12 cellular contexts compared by ENCODE assay signal in genomic region chr9:71762900-71763653, GRCh38. TPM values are rescaled to one million over a fixed set of nuclear protein-coding genes. Genes with fewer than 3 reads are reported as not detected.
DNase-seq lines count a peak whose midpoint lies in the region; ATAC-seq and TF ChIP-seq lines count a peak whose summit lies in the region.
"Had no signal": no experiment of that assay in that cellular context is flagged by ENCODE, and none has a peak within 500 bp of the region (broad histone marks: within the 10 kb centered on the region; RNA-seq: fewer than 3 reads in every experiment).

No MANE protein-coding gene starts in this region.

- TF ChIP-seq CTCF in VCaP (conservative IDR thresholded peaks at IDR 0.05) (no peak), fibroblast of the aortic adventitia (IDR thresholded peaks at IDR 0.05; ENCODE audit: insufficient read depth, low read length) (no peak), right atrium auricular region (IDR thresholded peaks at IDR 0.05) (no peak)

- H3K27me3 Mint-ChIP-seq in T-helper 1 cell treated with Interleukin-12 subunit alpha and Interleukin-12 subunit beta and Interleukin-4 antibody, amounts not matched to agents 30 μg/mL and 1 μg/mL, for 36 hours (ENCODE audit: low read depth) = no peaks in the 10 kb centered on the region

- H3K4me1 Mint-ChIP-seq in T-helper 1 cell treated with Interleukin-12 subunit alpha and Interleukin-12 subunit beta and Interleukin-4 antibody, amounts not matched to agents 30 μg/mL and 1 μg/mL, for 36 hours (ENCODE audit: low read depth) = peaks cover 67% of the 10 kb centered on the region

- no peaks in the 10 kb centered on the region for H3K36me3 ChIP-seq in right atrium auricular region
- H3K36me3 ChIP-seq: ovary had no signal

- H3K4me3 ChIP-seq in fibroblast of the aortic adventitia (ENCODE audit: low read depth, low read length) = no peak overlapping the region
- no peak overlapping the region for H3K4me3 ChIP-seq in right atrium auricular region
- H3K4me3 ChIP-seq: ovary had no signal

- ATAC-seq in GM19035 (IDR thresholded peaks at IDR 0.05; ENCODE audit: unreplicated experiment) = no peak

- H3K27ac Mint-ChIP-seq in T-helper 1 cell treated with Interleukin-12 subunit alpha and Interleukin-12 subunit beta and Interleukin-4 antibody, amounts not matched to agents 30 μg/mL and 1 μg/mL, for 36 hours = peak overlapping the region; percentile 16

- peak overlapping the region; percentile 84 for H3K27ac ChIP-seq in VCaP
- no peak overlapping the region for H3K27ac ChIP-seq in right atrium auricular region
- H3K27ac ChIP-seq: ovary had no signal

- H3K36me3 Mint-ChIP-seq in T-helper 1 cell treated with Interleukin-12 subunit alpha and Interleukin-12 subunit beta and Interleukin-4 antibody, amounts not matched to agents 30 μg/mL and 1 μg/mL, for 36 hours (ENCODE audit: low read depth) = peaks cover 11% of the 10 kb centered on the region

- DNase-seq in T-helper 1 cell = no peak
- peak; percentile 69 for DNase-seq in fibroblast of the aortic adventitia (ENCODE audit: low read depth)
- DNase-seq in renal cortical epithelial cell (ENCODE audit: low read depth) = peak; percentile 97
- DNase-seq in MV-4-11 (lab: John Stamatoyannopoulos, UW) = no peak
- DNase-seq in right atrium auricular region (ENCODE audit: low spot score) = no peak
- DNase-seq: 8988T, erythroblast, KBM-7, ovary had no signal

- no peaks in the 10 kb centered on the region for H3K9me3 Mint-ChIP-seq in T-helper 1 cell treated with Interleukin-12 subunit alpha and Interleukin-12 subunit beta and Interleukin-4 antibody, amounts not matched to agents 30 μg/mL and 1 μg/mL, for 36 hours

- peaks cover 0 to 10% of the 10 kb centered on the region in 2 donors for H3K4me1 ChIP-seq in right atrium auricular region

- H3K4me3 Mint-ChIP-seq in T-helper 1 cell treated with Interleukin-12 subunit alpha and Interleukin-12 subunit beta and Interleukin-4 antibody, amounts not matched to agents 30 μg/mL and 1 μg/mL, for 36 hours = no peak overlapping the region

- H3K27me3 ChIP-seq in right atrium auricular region = no peaks in the 10 kb centered on the region
- H3K27me3 ChIP-seq: ovary had no signal

- no peaks in the 10 kb centered on the region for H3K9me3 ChIP-seq in right atrium auricular region
- H3K9me3 ChIP-seq: ovary had no signal

RNA-seq across cellular contexts. Expression of gene CEMIP2, which starts 5.2 kb away (rescaled TPM):
- total RNA-seq in fibroblast of the aortic adventitia (ENCODE audit: low replicate concordance) = 20.4 and 27.3 TPM in 2 replicates
- total RNA-seq in renal cortical epithelial cell = 134 and 238 TPM in 2 replicates
- 10 to 100 TPM; 15.6 to 87.7 TPM for total RNA-seq in right atrium auricular region

Comparison
In these comparisons a context has a peak if more than half of its experiments do, and no peak if none do; other contexts are left out.
1. DNase-seq: peak in fibroblast of the aortic adventitia (single experiment) and renal cortical epithelial cell (single experiment); none in T-helper 1 cell (0 of 5), MV-4-11 (single experiment) and right atrium auricular region (single experiment).